In genomic region chr15:72174551-72175165, GRCh38 we compare ENCODE assay signal across 1 cellular context.
TF ChIP-seq lines count a peak whose summit lies in the region.

No MANE protein-coding gene starts in this region.

TF ChIP-seq in H1, 55 proteins besides CTCF, POLR2A, EP300 and RAD21:
- TF ChIP-seq SP4 (IDR thresholded peaks at IDR 0.05; ENCODE audit: low read length) (no peak), POU5F1 (IDR thresholded peaks at IDR 0.05; ENCODE audit: low read depth, low read length) (no peak), E2F6 (IDR thresholded peaks at IDR 0.05) (no peak), KDM4A (IDR thresholded peaks at IDR 0.05; ENCODE audit: low read depth, low read length, severe bottlenecking) (no peak), CREB1 (IDR thresholded peaks at IDR 0.05) (no peak), SIRT6 (IDR thresholded peaks at IDR 0.05; ENCODE audit: low read length) (no peak), CBX8 (IDR thresholded peaks at IDR 0.05; ENCODE audit: borderline replicate concordance, low read depth, low read length) (no peak), JUND (IDR thresholded peaks at IDR 0.05; ENCODE audit: low read length) (no peak), CBX5 (IDR thresholded peaks at IDR 0.05; ENCODE audit: low read depth, low read length) (no peak), EGR1 (IDR thresholded peaks at IDR 0.05; ENCODE audit: borderline replicate concordance, low read depth, low read length) (no peak), RFX5 (IDR thresholded peaks at IDR 0.05; ENCODE audit: borderline replicate concordance, low read depth, low read length) (no peak), SP2 (IDR thresholded peaks at IDR 0.05; ENCODE audit: low read length) (no peak), KDM5A (IDR thresholded peaks at IDR 0.05; ENCODE audit: low read length) (no peak), SRF (IDR thresholded peaks at IDR 0.05; ENCODE audit: low read depth, low read length) (no peak), SUZ12 (IDR thresholded peaks at IDR 0.05; ENCODE audit: low read length) (no peak), MAFK (IDR thresholded peaks at IDR 0.05; ENCODE audit: low read depth, low read length) (no peak)
TF ChIP-seq in H1: peak in this region for 0.
